In genomic region chr5:14213253-14213652, GRCh38 we compare ENCODE assay signal across 16 cellular contexts.
DNase-seq lines count a peak whose midpoint lies in the region; ATAC-seq and TF ChIP-seq lines count a peak whose summit lies in the region.
"Had no signal": no experiment of that assay in that cellular context is flagged by ENCODE, and none has a peak within 500 bp of the region (broad histone marks: within the 10 kb centered on the region; RNA-seq: fewer than 3 reads in every experiment).

No MANE protein-coding gene starts in this region.

- H3K9me3 ChIP-seq in Peyer's patch, result no peaks in the 10 kb centered on the region

- H3K27me3 Mint-ChIP-seq in osteocyte (ENCODE audit: unreplicated experiment), result no peaks in the 10 kb centered on the region
- H3K27me3 Mint-ChIP-seq in activated T-helper 1 cell treated with anti-CD3 and anti-CD28 coated beads, Interleukin-12 subunit alpha, Interleukin-12 subunit beta, Interleukin-2, Interleukin-4 antibody, amounts not matched to agents 30 ng/mL and 10 ng/mL and 1 ng/mL, durations not matched to agents 14 hours and 24 hours and 36 hours (ENCODE audit: insufficient read depth), result peaks cover 10% of the 10 kb centered on the region

- H3K27ac ChIP-seq in Peyer's patch (peak overlapping the region; percentile 32 to 72 (median 59)), foreskin keratinocyte (no peak overlapping the region)

- TF ChIP-seq CTCF in Peyer's patch (IDR thresholded peaks at IDR 0.05) (no peak), foreskin keratinocyte (conservative IDR thresholded peaks at IDR 0.05) (no peak), osteocyte (IDR thresholded peaks at IDR 0.05) (no peak)

- H3K36me3 Mint-ChIP-seq in osteocyte (ENCODE audit: unreplicated experiment), result no peaks in the 10 kb centered on the region
- no peaks in the 10 kb centered on the region for H3K36me3 Mint-ChIP-seq in activated T-helper 1 cell treated with anti-CD3 and anti-CD28 coated beads, Interleukin-12 subunit alpha, Interleukin-12 subunit beta, Interleukin-2, Interleukin-4 antibody, amounts not matched to agents 30 ng/mL and 10 ng/mL and 1 ng/mL, durations not matched to agents 14 hours and 24 hours and 36 hours (ENCODE audit: low read depth)
- H3K36me3 Mint-ChIP-seq: activated naive CD4-positive, alpha-beta T cell treated with anti-CD3 and anti-CD28 coated beads, Interleukin-2, amount 10 ng/mL, durations not matched to agents 7 days and 5 days had no signal

- peak overlapping the region; percentile 76 for H3K27ac Mint-ChIP-seq in osteocyte (ENCODE audit: unreplicated experiment)
- H3K27ac Mint-ChIP-seq in activated T-helper 1 cell treated with anti-CD3 and anti-CD28 coated beads, Interleukin-12 subunit alpha, Interleukin-12 subunit beta, Interleukin-2, Interleukin-4 antibody, amounts not matched to agents 30 ng/mL and 10 ng/mL and 1 ng/mL, durations not matched to agents 14 hours and 24 hours and 36 hours, result no peak overlapping the region
- H3K27ac Mint-ChIP-seq: activated naive CD4-positive, alpha-beta T cell treated with anti-CD3 and anti-CD28 coated beads, Interleukin-2, amount 10 ng/mL, durations not matched to agents 7 days and 5 days; stimulated activated naive CD8-positive, alpha-beta T cell treated with anti-CD3 and anti-CD28 coated beads, Interleukin-15, amount 100 ng/mL, for 72 hours had no signal

- no peaks in the 10 kb centered on the region for H3K36me3 ChIP-seq in Peyer's patch

- H3K4me3 Mint-ChIP-seq in osteocyte (ENCODE audit: unreplicated experiment), result no peak overlapping the region
- no peak overlapping the region for H3K4me3 Mint-ChIP-seq in activated T-helper 1 cell treated with anti-CD3 and anti-CD28 coated beads, Interleukin-12 subunit alpha, Interleukin-12 subunit beta, Interleukin-2, Interleukin-4 antibody, amounts not matched to agents 30 ng/mL and 10 ng/mL and 1 ng/mL, durations not matched to agents 14 hours and 24 hours and 36 hours
- H3K4me3 Mint-ChIP-seq: activated naive CD4-positive, alpha-beta T cell treated with anti-CD3 and anti-CD28 coated beads, Interleukin-2, amount 10 ng/mL, durations not matched to agents 7 days and 5 days; nephron progenitor cell; stimulated activated naive CD8-positive, alpha-beta T cell treated with anti-CD3 and anti-CD28 coated beads, Interleukin-15, amount 100 ng/mL, for 72 hours had no signal

- H3K4me1 Mint-ChIP-seq in osteocyte (ENCODE audit: unreplicated experiment), result peaks cover 81% of the 10 kb centered on the region
- H3K4me1 Mint-ChIP-seq in activated T-helper 1 cell treated with anti-CD3 and anti-CD28 coated beads, Interleukin-12 subunit alpha, Interleukin-12 subunit beta, Interleukin-2, Interleukin-4 antibody, amounts not matched to agents 30 ng/mL and 10 ng/mL and 1 ng/mL, durations not matched to agents 14 hours and 24 hours and 36 hours (ENCODE audit: low read depth), result peaks cover 26% of the 10 kb centered on the region
- H3K4me1 Mint-ChIP-seq: activated naive CD4-positive, alpha-beta T cell treated with anti-CD3 and anti-CD28 coated beads, Interleukin-2, amount 10 ng/mL, durations not matched to agents 7 days and 5 days had no signal

- peak; percentile 54 for DNase-seq in DMS53 (lab: John Stamatoyannopoulos, UW)
- no peak for DNase-seq in Peyer's patch
- DNase-seq in foreskin keratinocyte, result no peak
- no peak for DNase-seq in osteocyte (ENCODE audit: extremely low spot score, unreplicated experiment)
- DNase-seq in occipital lobe (lab: John Stamatoyannopoulos, UW), result no peak
- DNase-seq in activated T-helper 1 cell treated with anti-CD3 and anti-CD28 coated beads, Interleukin-12 subunit alpha, Interleukin-12 subunit beta, Interleukin-2, Interleukin-4 antibody, amounts not matched to agents 30 ng/mL and 10 ng/mL and 1 ng/mL, durations not matched to agents 14 hours and 24 hours and 36 hours (ENCODE audit: low spot score), result no peak
- DNase-seq: activated CD4-positive, alpha-beta T cell treated with anti-CD3 and anti-CD28 coated beads, Interleukin-2, amount 50 U/mL, for 48 hours; activated naive CD4-positive, alpha-beta T cell treated with anti-CD3 and anti-CD28 coated beads, Interleukin-2, amount 10 ng/mL, durations not matched to agents 7 days and 5 days; GOT3; NCI-H1105; NCI-H2171; NCI-H774; nephron progenitor cell; stimulated activated naive CD8-positive, alpha-beta T cell treated with anti-CD3 and anti-CD28 coated beads, Interleukin-15, amount 100 ng/mL, for 72 hours had no signal

- ATAC-seq in foreskin keratinocyte (peak; percentile 39), HG03175 (IDR thresholded peaks at IDR 0.05; ENCODE audit: unreplicated experiment) (no peak), GM21619 (IDR thresholded peaks at IDR 0.05; ENCODE audit: unreplicated experiment) (no peak)
- ATAC-seq: stimulated activated naive CD8-positive, alpha-beta T cell treated with anti-CD3 and anti-CD28 coated beads, Interleukin-15, amount 100 ng/mL, for 72 hours had no signal

- intact Hi-C loops in activated T-helper 1 cell treated with anti-CD3 and anti-CD28 coated beads, Interleukin-12 subunit alpha, Interleukin-12 subunit beta, Interleukin-2, Interleukin-4 antibody, amounts not matched to agents 30 ng/mL and 10 ng/mL and 1 ng/mL, durations not matched to agents 14 hours and 24 hours and 36 hours (cut with micrococcal nuclease), result loop anchor here (5.0 kb wide), 1 partner anchor 49 kb away; no protein-coding TSS in a partner anchor

- no peak for TF ChIP-seq POLR2A in Peyer's patch (IDR thresholded peaks at IDR 0.05)

- no peaks in the 10 kb centered on the region for H3K9me3 Mint-ChIP-seq in osteocyte (ENCODE audit: unreplicated experiment)
- H3K9me3 Mint-ChIP-seq in activated T-helper 1 cell treated with anti-CD3 and anti-CD28 coated beads, Interleukin-12 subunit alpha, Interleukin-12 subunit beta, Interleukin-2, Interleukin-4 antibody, amounts not matched to agents 30 ng/mL and 10 ng/mL and 1 ng/mL, durations not matched to agents 14 hours and 24 hours and 36 hours, result no peaks in the 10 kb centered on the region
- H3K9me3 Mint-ChIP-seq: activated naive CD4-positive, alpha-beta T cell treated with anti-CD3 and anti-CD28 coated beads, Interleukin-2, amount 10 ng/mL, durations not matched to agents 7 days and 5 days; nephron progenitor cell; stimulated activated naive CD8-positive, alpha-beta T cell treated with anti-CD3 and anti-CD28 coated beads, Interleukin-15, amount 100 ng/mL, for 72 hours had no signal

- no peak overlapping the region for H3K4me3 ChIP-seq in Peyer's patch

- H3K27me3 ChIP-seq in Peyer's patch (no peaks in the 10 kb centered on the region), foreskin keratinocyte (no peaks in the 10 kb centered on the region)

- peaks cover under 1 to 63% (median 10%) of the 10 kb centered on the region in 4 donors for H3K4me1 ChIP-seq in Peyer's patch
- H3K4me1 ChIP-seq in foreskin keratinocyte, result peaks cover 53% of the 10 kb centered on the region
